Comparison of ENCODE assay signal across 20 cellular contexts in genomic region chr19:30268601-30269000, GRCh38.
A peak's percentile ranks its signal among the peaks of the same experiment; 100 is the strongest.
DNase-seq lines count a peak whose midpoint lies in the region; ATAC-seq and TF ChIP-seq lines count a peak whose summit lies in the region.
"Had no signal": no experiment of that assay in that cellular context is flagged by ENCODE, and none has a peak within 500 bp of the region (broad histone marks: within the 10 kb centered on the region; RNA-seq: fewer than 3 reads in every experiment).

No MANE protein-coding gene starts in this region.

- no peak for TF ChIP-seq POLR2A in thyroid gland (IDR thresholded peaks at IDR 0.05)

- 24 to 42% methylated on average over 9 of the region's 9 CpGs for WGBS in thyroid gland, 2 donors

- H4K20me1 ChIP-seq in Karpas-422 (ENCODE audit: insufficient read depth, low read depth, low read length), result no peaks in the 10 kb centered on the region

- TF ChIP-seq CTCF in thyroid gland (IDR thresholded peaks at IDR 0.05) (no peak), lower lobe of right lung (IDR thresholded peaks at IDR 0.05) (no peak)

- intact Hi-C loops in thyroid gland (cut with DNase I), result no loop called here
- intact Hi-C loops in lower lobe of right lung (cut with DNase I), result no loop called here

- H3K27me3 ChIP-seq in Karpas-422 (ENCODE audit: low read length) (peaks cover 6% of the 10 kb centered on the region; the same call in 1 of the 2 replicates), thyroid gland (no peaks in the 10 kb centered on the region), lower lobe of right lung (ENCODE audit: low read depth) (peaks cover 14% of the 10 kb centered on the region)

- H3K79me2 ChIP-seq in Karpas-422 (ENCODE audit: low read length), result no peaks in the 10 kb centered on the region

- H2AFZ ChIP-seq in Karpas-422 (ENCODE audit: low read length), result 0 out of 2 replicates have a peak overlapping the region, but pooled peaks have one; percentile 45
- H2AFZ ChIP-seq: GM23248 had no signal

- H3K4me2 ChIP-seq in Karpas-422 (ENCODE audit: low read depth, low read length, poor library complexity, severe bottlenecking), result no peak overlapping the region

- H3K36me3 ChIP-seq in Karpas-422 (ENCODE audit: insufficient read depth, low read length) (peaks cover 8% of the 10 kb centered on the region; the same call in 1 of the 2 replicates), thyroid gland (no peaks in the 10 kb centered on the region), lower lobe of right lung (no peaks in the 10 kb centered on the region)

- H3K4me3 ChIP-seq in Karpas-422 (ENCODE audit: low read length) (no peak overlapping the region), thyroid gland (replicated peaks in 1 of 3) (no peak overlapping the region), lower lobe of right lung (no peak overlapping the region)
- H3K4me3 ChIP-seq: GM12878, GM23248 had no signal

- H3K9me2 ChIP-seq in Karpas-422 (replicated peaks; ENCODE audit: insufficient read depth, low read length), result no peaks in the 10 kb centered on the region

- H3K27ac ChIP-seq in Karpas-422 (ENCODE audit: low read length), result no peak overlapping the region
- peak overlapping the region; percentile 67 to 77 (median 70) for H3K27ac ChIP-seq in thyroid gland
- H3K27ac ChIP-seq in lower lobe of right lung, result no peak overlapping the region
- H3K27ac ChIP-seq: GM23248 had no signal

- peaks cover 12% of the 10 kb centered on the region for H3K9me3 ChIP-seq in Karpas-422 (ENCODE audit: low read length)
- no peaks in the 10 kb centered on the region for H3K9me3 ChIP-seq in thyroid gland
- peaks cover 8% of the 10 kb centered on the region for H3K9me3 ChIP-seq in lower lobe of right lung

- H3K9ac ChIP-seq in Karpas-422 (ENCODE audit: low read length), result no peak overlapping the region
- H3K9ac ChIP-seq: GM23248 had no signal

- DNase-seq in DMS79 (lab: John Stamatoyannopoulos, UW) (peak; percentile 37), Karpas-422 (no peak), left kidney (ENCODE audit: low read depth, low spot score) (peak; percentile 36), thyroid gland (peak; percentile 55 to 61), T-helper 1 cell (no peak), NCI-H187 (lab: John Stamatoyannopoulos, UW) (no peak), lower lobe of right lung (no peak)
- DNase-seq: 8988T; C1 segment of cervical spinal cord; Calu3; CD4-positive, alpha-beta memory T cell; COR-L47; DMS53; EL; GDM1; GM23248; H9 had no signal

- peaks cover 43% of the 10 kb centered on the region for H3K4me1 ChIP-seq in Karpas-422 (ENCODE audit: low read length)
- peaks cover 23 to 31% of the 10 kb centered on the region in 2 donors for H3K4me1 ChIP-seq in thyroid gland
- no peaks in the 10 kb centered on the region for H3K4me1 ChIP-seq in lower lobe of right lung

- ATAC-seq in HG03159 (IDR thresholded peaks at IDR 0.05; ENCODE audit: unreplicated experiment), result no peak
- ATAC-seq in lower lobe of right lung, result no peak
- ATAC-seq: GM12878, HCT116 had no signal

Comparison
In these comparisons a context has a peak if more than half of its experiments do, and no peak if none do; other contexts are left out.
1. DNase-seq: peak in DMS79 (single experiment), left kidney (single experiment) and thyroid gland (2 of 2); none in Karpas-422 (single experiment), T-helper 1 cell (0 of 5), NCI-H187 (0 of 2) and lower lobe of right lung (single experiment).
2. H3K27ac ChIP-seq: peak in thyroid gland (3 of 3); none in Karpas-422 (single experiment) and lower lobe of right lung (single experiment).